In the genomic region with DNA sequence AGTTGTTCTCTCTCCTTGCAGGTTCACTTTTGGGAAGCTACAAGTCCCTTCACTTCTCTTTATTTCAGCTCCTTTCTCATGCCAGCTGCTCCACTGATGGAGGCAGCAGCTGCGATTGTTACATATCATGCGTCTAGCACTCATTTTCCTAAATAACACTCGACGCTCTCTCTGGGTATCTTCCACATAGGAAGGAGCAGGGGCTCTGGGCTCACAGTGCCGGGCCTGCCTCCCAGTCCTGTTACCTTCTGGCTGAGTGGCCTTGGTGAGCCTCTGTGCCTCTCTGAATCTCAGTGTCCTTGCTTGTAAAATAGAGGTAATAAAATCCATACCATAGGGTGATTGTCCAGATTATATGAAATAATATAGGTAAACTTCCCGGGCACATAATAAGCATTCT, we compare ENCODE assay signal across 17 cellular contexts.
DNase-seq lines count a peak whose midpoint lies in the region; ATAC-seq and TF ChIP-seq lines count a peak whose summit lies in the region.
"Had no signal": no experiment of that assay in that cellular context is flagged by ENCODE, and none has a peak within 500 bp of the region (broad histone marks: within the 10 kb centered on the region; RNA-seq: fewer than 3 reads in every experiment).

No MANE protein-coding gene starts in this region.

- peak overlapping the region in 1 of 2 experiments; percentile 43 for H3K4ac ChIP-seq in mesenchymal stem cell (ENCODE audit: low read depth in 1 of 2, low read length in 2 of 2)

- intact Hi-C loops in left ventricle myocardium inferior (cut with micrococcal nuclease) (no loop called here), right cardiac atrium (cut with DNase I) (no loop called here), upper lobe of right lung (cut with DNase I) (loop anchor here (10.0 kb wide), 1 partner anchor 68 kb away; no protein-coding TSS in a partner anchor), ovary (cut with DNase I) (loop anchor here in 1 of 4 donors (10.0 kb wide), 1 partner anchor 48 kb away; no protein-coding TSS in a partner anchor)

- H3K9ac ChIP-seq in mesenchymal stem cell (ENCODE audit: low read length) = no peak overlapping the region

- ATAC-seq in right cardiac atrium (no peak), upper lobe of right lung (no peak), HG03378 (IDR thresholded peaks at IDR 0.05; ENCODE audit: unreplicated experiment) (no peak)

- peaks cover 11% of the 10 kb centered on the region for H3K79me1 ChIP-seq in mesenchymal stem cell (replicated peaks; ENCODE audit: low read length, poor library complexity, severe bottlenecking)

- H2AK5ac ChIP-seq in mesenchymal stem cell (ENCODE audit: low read length, severe bottlenecking) = peak overlapping the region; percentile 94

- TF ChIP-seq CTCF in left ventricle myocardium inferior (IDR thresholded peaks at IDR 0.05; ENCODE audit: borderline replicate concordance) = no peak
- TF ChIP-seq CTCF in VCaP (conservative IDR thresholded peaks at IDR 0.05) = no peak
- TF ChIP-seq CTCF in upper lobe of right lung (IDR thresholded peaks at IDR 0.05) = no peak
- no peak for TF ChIP-seq CTCF in ovary (IDR thresholded peaks at IDR 0.05)

- H2AFZ ChIP-seq in mesenchymal stem cell (ENCODE audit: low read depth, low read length) = no peak overlapping the region
- H2AFZ ChIP-seq: PC-9 had no signal

- no peak overlapping the region for H2BK5ac ChIP-seq in mesenchymal stem cell (ENCODE audit: low read depth, low read length, poor library complexity, severe bottlenecking)

- no peak overlapping the region for H3K18ac ChIP-seq in mesenchymal stem cell (ENCODE audit: low read depth in 1 of 2, low read length in 2 of 2)

- no peaks in the 10 kb centered on the region for H3K9me3 ChIP-seq in left ventricle myocardium inferior (replicated peaks)
- no peaks in the 10 kb centered on the region for H3K9me3 ChIP-seq in right cardiac atrium (ENCODE audit: control insufficient read depth, low read length)
- H3K9me3 ChIP-seq in mesenchymal stem cell (ENCODE audit: control insufficient read depth, low read length) = no peaks in the 10 kb centered on the region
- H3K9me3 ChIP-seq in upper lobe of right lung = no peaks in the 10 kb centered on the region
- no peaks in the 10 kb centered on the region for H3K9me3 ChIP-seq in ovary
- H3K9me3 ChIP-seq: Caco-2 had no signal

- peaks cover 78% of the 10 kb centered on the region for H3K4me1 ChIP-seq in left ventricle myocardium inferior
- peaks cover 14% of the 10 kb centered on the region for H3K4me1 ChIP-seq in right cardiac atrium (ENCODE audit: control insufficient read depth, insufficient read depth, low read length)
- peaks cover 30% of the 10 kb centered on the region for H3K4me1 ChIP-seq in mesenchymal stem cell (ENCODE audit: control insufficient read depth, insufficient read depth, low read depth, low read length)
- peaks cover 36% of the 10 kb centered on the region for H3K4me1 ChIP-seq in upper lobe of right lung
- H3K4me1 ChIP-seq in ovary (ENCODE audit: insufficient read depth) = no peaks in the 10 kb centered on the region

- H2BK120ac ChIP-seq in mesenchymal stem cell (ENCODE audit: low read depth, low read length) = no peak overlapping the region

- no peak overlapping the region for H3K14ac ChIP-seq in mesenchymal stem cell (ENCODE audit: low read length in 2 of 2)

- H3K23ac ChIP-seq in mesenchymal stem cell (ENCODE audit: low read length in 2 of 2) = no peak overlapping the region

- peak overlapping the region in 1 of 2 experiments; percentile 85 for H2BK12ac ChIP-seq in mesenchymal stem cell (ENCODE audit: low read length in 2 of 2)

- no peak overlapping the region for H3K4me2 ChIP-seq in mesenchymal stem cell (ENCODE audit: low read length, poor library complexity, severe bottlenecking)

- no peak for TF ChIP-seq EP300 in ovary (IDR thresholded peaks at IDR 0.05)

- H3K27ac ChIP-seq in left ventricle myocardium inferior (replicated peaks) (peak overlapping the region; percentile 57), right cardiac atrium (ENCODE audit: low read length) (no peak overlapping the region), VCaP (peak overlapping the region; percentile 82), mesenchymal stem cell (ENCODE audit: low read length, poor library complexity, severe bottlenecking) (no peak overlapping the region), upper lobe of right lung (peak overlapping the region; percentile 33), ovary (no peak overlapping the region)
- H3K27ac ChIP-seq: PC-9, SK-N-MC had no signal

- H3K36me3 ChIP-seq in left ventricle myocardium inferior = peaks cover 4% of the 10 kb centered on the region
- no peaks in the 10 kb centered on the region for H3K36me3 ChIP-seq in mesenchymal stem cell (ENCODE audit: control insufficient read depth in 1 of 2, insufficient read depth in 2 of 2, low read depth in 1 of 2, low read length in 2 of 2)
- peaks cover 7% of the 10 kb centered on the region for H3K36me3 ChIP-seq in upper lobe of right lung
- H3K36me3 ChIP-seq in ovary = no peaks in the 10 kb centered on the region

- no peaks in the 10 kb centered on the region for H3K27me3 ChIP-seq in left ventricle myocardium inferior (ENCODE audit: low read depth)
- no peaks in the 10 kb centered on the region for H3K27me3 ChIP-seq in right cardiac atrium (ENCODE audit: control insufficient read depth, insufficient read depth)
- H3K27me3 ChIP-seq in mesenchymal stem cell (ENCODE audit: control insufficient read depth in 1 of 2, insufficient read depth in 1 of 2, low read length in 2 of 2) = no peaks in the 10 kb centered on the region
- H3K27me3 ChIP-seq in upper lobe of right lung = no peaks in the 10 kb centered on the region
- no peaks in the 10 kb centered on the region for H3K27me3 ChIP-seq in ovary

- no peak for TF ChIP-seq POLR2A in ovary (IDR thresholded peaks at IDR 0.05)

- no peak overlapping the region for H4K8ac ChIP-seq in mesenchymal stem cell (ENCODE audit: low read length)

- no peak overlapping the region for H2BK15ac ChIP-seq in mesenchymal stem cell (ENCODE audit: low read depth, poor library complexity, severe bottlenecking)

- H4K91ac ChIP-seq in mesenchymal stem cell (ENCODE audit: low read length) = peak overlapping the region; percentile 29

- WGBS in right cardiac atrium = 61% methylated on average over 6 of the region's 6 CpGs
- 95% methylated on average over 5 of the region's 6 CpGs for WGBS in mesenchymal stem cell
- 90 to 95% (median 91%) methylated on average over 6 of the region's 6 CpGs for WGBS in ovary, 3 donors

- H3K4me3 ChIP-seq in left ventricle myocardium inferior (no peak overlapping the region), right cardiac atrium (ENCODE audit: low read length) (no peak overlapping the region), mesenchymal stem cell (ENCODE audit: insufficient read depth in 1 of 2, low read depth in 1 of 2, low read length in 2 of 2) (no peak overlapping the region), upper lobe of right lung (no peak overlapping the region), ovary (no peak overlapping the region)
- H3K4me3 ChIP-seq: PC-9, SK-N-MC had no signal

- no peak for DNase-seq in left ventricle myocardium inferior
- no peak for DNase-seq in right cardiac atrium
- no peak for DNase-seq in mesenchymal stem cell
- no peak for DNase-seq in upper lobe of right lung
- no peak for DNase-seq in Ammon's horn (ENCODE audit: low spot score)
- no peak for DNase-seq in ovary
- DNase-seq: activated CD4-positive, alpha-beta T cell treated with anti-CD3 and anti-CD28 coated beads for 48 hours; Caco-2; Karpas-422; NCI-H1105; NCI-H748 treated with DMSO at 0.1 percent for 48 hours; stimulated activated CD4-positive, alpha-beta T cell treated with anti-CD3 and anti-CD28 coated beads, Interleukin-2, amount 100 ng/mL, for 48 hours; T1000 had no signal

Comparison
In these comparisons a context has a peak if more than half of its experiments do, and no peak if none do; other contexts are left out.
1. H3K27ac ChIP-seq: peak in left ventricle myocardium inferior (single experiment), VCaP (single experiment) and upper lobe of right lung (single experiment); none in right cardiac atrium (single experiment), mesenchymal stem cell (single experiment) and ovary (0 of 2).